In genomic region chr12:57744777-57745484, GRCh38 we compare ENCODE assay signal across 1 cellular context.
A peak's percentile ranks its signal among the peaks of the same experiment; 100 is the strongest.
TF ChIP-seq lines count a peak whose summit lies in the region.

TSS of gene TSPAN31 (plus strand) at chr12:57745039. CDS start at chr12:57745155, 116 bp downstream.

TF ChIP-seq in SK-N-SH, 30 proteins besides CTCF, POLR2A, EP300 and RAD21 (continued from another document):
- peak; percentile 43; the same call in 1 of the 2 replicates for TF ChIP-seq MXI1 (IDR thresholded peaks at IDR 0.05; ENCODE audit: low read depth, low read length)
- peak; percentile 89 for TF ChIP-seq GABPA (IDR thresholded peaks at IDR 0.05; ENCODE audit: low read depth)
- TF ChIP-seq CHD2 (IDR thresholded peaks at IDR 0.05; ENCODE audit: low read length, partially characterized antibody) = no peak
- no peak for TF ChIP-seq FOXJ3 (CRISPR knock-in tag; IDR thresholded peaks at IDR 0.05)
- no peak for TF ChIP-seq GATA2 (CRISPR knock-in tag; IDR thresholded peaks at IDR 0.05)
- no peak for TF ChIP-seq SMC3 (IDR thresholded peaks at IDR 0.05; ENCODE audit: low read depth, low read length)
- TF ChIP-seq NRF1 (IDR thresholded peaks at IDR 0.05; ENCODE audit: low read depth, low read length) = peak; percentile 62; the same call in 1 of the 2 replicates
- no peak for TF ChIP-seq USF2 (IDR thresholded peaks at IDR 0.05; ENCODE audit: borderline replicate concordance, low read depth, low read length)
- no peak for TF ChIP-seq NFIC (IDR thresholded peaks at IDR 0.05; ENCODE audit: borderline replicate concordance)
- TF ChIP-seq TCF12 (IDR thresholded peaks at IDR 0.05) = no peak
- TF ChIP-seq RCOR1 (IDR thresholded peaks at IDR 0.05; ENCODE audit: low read length) = 0 out of 2 replicates have a peak, but pooled peaks have one; percentile 4
- no peak for TF ChIP-seq FOSL2 (IDR thresholded peaks at IDR 0.05; ENCODE audit: borderline replicate concordance, low read depth)
- TF ChIP-seq YY1 (IDR thresholded peaks at IDR 0.05; ENCODE audit: low read depth) = no peak
- no peak for TF ChIP-seq MEF2A (IDR thresholded peaks at IDR 0.05; ENCODE audit: borderline replicate concordance, low read depth)
- TF ChIP-seq MAX (IDR thresholded peaks at IDR 0.05; ENCODE audit: low read depth) = peak; percentile 29
- peak; percentile 98 for TF ChIP-seq PBX3 (IDR thresholded peaks at IDR 0.05)
- no peak for TF ChIP-seq ZBTB33 (IDR thresholded peaks at IDR 0.05; ENCODE audit: borderline replicate concordance, low read depth)
